8 cellular contexts compared by ENCODE assay signal in the genomic region with DNA sequence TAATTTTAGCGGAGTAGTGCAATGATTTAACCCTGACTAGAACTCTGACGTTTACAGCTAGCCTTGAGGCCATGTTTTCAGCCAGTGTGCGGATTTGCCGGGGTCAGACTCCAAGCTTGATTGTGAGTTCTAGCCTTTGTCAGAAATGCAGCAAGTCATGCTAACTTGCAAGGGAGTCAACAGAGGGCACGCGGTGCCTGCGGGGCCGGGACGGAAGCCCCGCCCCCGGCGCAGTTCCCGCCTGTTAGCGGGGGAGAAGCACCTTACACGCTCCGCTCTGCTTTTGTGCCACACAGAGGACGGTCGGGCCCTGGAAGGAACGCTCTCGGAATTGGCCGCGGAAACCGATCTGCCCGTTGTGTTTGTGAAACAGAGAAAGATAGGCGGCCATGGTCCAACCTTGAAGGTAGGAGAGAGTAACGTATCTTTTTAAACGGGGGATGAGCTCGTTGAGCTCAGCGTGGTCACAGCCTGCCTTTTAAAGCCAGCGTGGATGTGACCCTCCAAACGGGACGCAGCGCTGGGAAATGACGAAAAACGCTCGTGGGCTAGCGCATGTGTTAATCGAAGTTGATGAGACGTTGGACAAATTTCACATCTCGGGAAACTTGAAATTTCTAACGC. TPM values are rescaled to one million over a fixed set of nuclear protein-coding genes. Genes with fewer than 3 reads are reported as not detected.
A peak's percentile ranks its signal among the peaks of the same experiment; 100 is the strongest.
DNase-seq lines count a peak whose midpoint lies in the region; ATAC-seq and TF ChIP-seq lines count a peak whose summit lies in the region.

No MANE protein-coding gene starts in this region.

- ATAC-seq in omental fat pad (ENCODE audit: low FRiP score) (peak; percentile 45), thoracic aorta (ENCODE audit: insufficient number of reproducible peaks, low FRiP score, low read depth) (peak; percentile 52)

- TF ChIP-seq POLR2A in NB4 (IDR thresholded peaks at IDR 0.05; ENCODE audit: extremely low read depth, insufficient read length) = peak; percentile 79

- H3K27me3 ChIP-seq in thoracic aorta (replicated peaks; ENCODE audit: insufficient read depth) = no peaks in the 10 kb centered on the region

- peaks cover 33% of the 10 kb centered on the region for H3K27me3 Mint-ChIP-seq in HFFc6 (ENCODE audit: insufficient read depth)

- H3K27ac Mint-ChIP-seq in HFFc6 = peak overlapping the region; percentile 100

- H3K9me3 ChIP-seq in thoracic aorta = no peaks in the 10 kb centered on the region

- peaks cover 56% of the 10 kb centered on the region for H3K4me1 Mint-ChIP-seq in HFFc6 (ENCODE audit: low read depth)

- H3K27ac ChIP-seq in thoracic aorta = peak overlapping the region; percentile 91 to 94

- peaks cover 31 to 58% of the 10 kb centered on the region in 2 donors for H3K4me1 ChIP-seq in thoracic aorta (ENCODE audit: control insufficient read depth in 1 of 2, low read depth in 2 of 2)

- peak; percentile 82 for DNase-seq in GDM1 (lab: John Stamatoyannopoulos, UW)
- DNase-seq in HFFc6 = peak; percentile 75
- DNase-seq in NB4 (ENCODE audit: low read depth) = peak; percentile 99
- peak; percentile 93 for DNase-seq in SK-N-DZ (ENCODE audit: low spot score)
- peak; percentile 87 for DNase-seq in activated naive CD4-positive, alpha-beta T cell treated with anti-CD3 and anti-CD28 coated beads, Interleukin-2, amount 50 U/mL, for 16 hours
- DNase-seq in glomerular visceral epithelial cell (ENCODE audit: extremely low spot score) = peak; percentile 86
- DNase-seq in omental fat pad (ENCODE audit: low spot score) = peak; percentile 49
- peak; percentile 33 for DNase-seq in thoracic aorta (ENCODE audit: low spot score)

- peaks cover 24% of the 10 kb centered on the region for H3K36me3 ChIP-seq in thoracic aorta

- H3K4me3 ChIP-seq in NB4 (ENCODE audit: low read depth, low read length) (peak overlapping the region; percentile 73), thoracic aorta (peak overlapping the region; percentile 98)

- TF ChIP-seq CTCF in HFFc6 (IDR thresholded peaks at IDR 0.05) = no peak
- TF ChIP-seq CTCF in NB4 (IDR thresholded peaks at IDR 0.05; ENCODE audit: low read depth, low read length) = no peak
- TF ChIP-seq CTCF in omental fat pad (IDR thresholded peaks at IDR 0.05) = no peak
- no peak for TF ChIP-seq CTCF in thoracic aorta (IDR thresholded peaks at IDR 0.05)

- peaks cover 23% of the 10 kb centered on the region for H3K9me3 Mint-ChIP-seq in HFFc6

- peaks cover 59% of the 10 kb centered on the region for H3K36me3 Mint-ChIP-seq in HFFc6 (ENCODE audit: low read depth)

- peak overlapping the region; percentile 98 for H3K4me3 Mint-ChIP-seq in HFFc6

RNA-seq across cellular contexts. Expression of a gene that starts 14.8 kb away (rescaled TPM):
- 1 to 10 TPM; 2.2 to 4.4 (median 4.1) TPM for total RNA-seq in HFFc6 (2021; fragmentation: NEBNext Ultra II Directional; extraction: Animal tissue kit (Norgen Biotek cat#: 25700))
- polyA plus RNA-seq in SK-N-DZ (2014; cell fraction: cytosol; rRNA removed) = 0.41 TPM in 1 of 2 replicates, not detected in the other
- polyA plus RNA-seq in SK-N-DZ (2014; cell fraction: nucleus; rRNA removed) = 0.52 and 1.5 TPM in 2 replicates
- 10 to 100 TPM; 11.2 to 44.4 (median 19.6) TPM for total RNA-seq in omental fat pad
- 10 to 100 TPM; 32.7 to 33.7 TPM for total RNA-seq in thoracic aorta

Comparison
In these comparisons a context has a peak if more than half of its experiments do, and no peak if none do; other contexts are left out.
1. Peak in every context shown above with its lines: DNase-seq, ATAC-seq, H3K4me3 ChIP-seq and H3K27ac ChIP-seq.
2. DNase-seq: peak in every context shown above with its lines; median percentile 99 in NB4; 93 in SK-N-DZ; 87 in activated naive CD4-positive, alpha-beta T cell treated with anti-CD3 and anti-CD28 coated beads, Interleukin-2, amount 50 U/mL, for 16 hours; 86 in glomerular visceral epithelial cell; 82 in GDM1; 75 in HFFc6; 49 in omental fat pad; 33 in thoracic aorta.